Comparison of ENCODE assay signal across 1 cellular context in genomic region chr1:211676106-211676583, GRCh38.
TF ChIP-seq lines count a peak whose summit lies in the region.

No MANE protein-coding gene starts in this region.

TF ChIP-seq in K562, 482 proteins besides CTCF, POLR2A, EP300 and RAD21 (continued from another document and continues in another):
- TF ChIP-seq TSHZ1 (CRISPR knock-in tag; IDR thresholded peaks at IDR 0.05) (no peak), E2F3 (CRISPR knock-in tag; IDR thresholded peaks at IDR 0.05) (no peak), MAZ (CRISPR knock-in tag; conservative IDR thresholded peaks at IDR 0.05 in 1 of 2, IDR thresholded peaks at IDR 0.05 in 1 of 2) (no peak), ZC3H11A (IDR thresholded peaks at IDR 0.05; ENCODE audit: low read depth, low read length) (no peak), ZNF23 (CRISPR knock-in tag; IDR thresholded peaks at IDR 0.05) (no peak), GABPB2 (CRISPR knock-in tag; conservative IDR thresholded peaks at IDR 0.05) (no peak), HEY1 (CRISPR knock-in tag; IDR thresholded peaks at IDR 0.05; ENCODE audit: borderline replicate concordance) (no peak), ZBTB40 (IDR thresholded peaks at IDR 0.05) (peak; percentile 47; the same call in 1 of the 2 replicates), ZBTB40 (CRISPR knock-in tag; IDR thresholded peaks at IDR 0.05) (no peak), SP2 (IDR thresholded peaks at IDR 0.05; ENCODE audit: extremely low read depth, low read depth, low read length, poor library complexity, severe bottlenecking) (no peak), TAL1 (IDR thresholded peaks at IDR 0.05) (peak; percentile 2; the same call in 1 of the 2 replicates), UBTF (IDR thresholded peaks at IDR 0.05; ENCODE audit: borderline replicate concordance in 1 of 2, low read depth in 2 of 2, low read length in 2 of 2) (no peak), ZNF644 (tag; IDR thresholded peaks at IDR 0.05; ENCODE audit: low read depth) (no peak), PBX2 (CRISPR knock-in tag; IDR thresholded peaks at IDR 0.05; ENCODE audit: low read depth) (no peak), PBX2 (tag; conservative IDR thresholded peaks at IDR 0.05; ENCODE audit: low read depth) (no peak), ZNF12 (CRISPR knock-in tag; IDR thresholded peaks at IDR 0.05) (peak; percentile 67; the same call in 1 of the 2 replicates), KDM4B (IDR thresholded peaks at IDR 0.05; ENCODE audit: borderline replicate concordance in 2 of 2, low read depth in 1 of 2) (no peak), RBM15 (IDR thresholded peaks at IDR 0.05; ENCODE audit: insufficient read depth, low read length) (no peak), TARDBP (IDR thresholded peaks at IDR 0.05) (no peak), DEAF1 (CRISPR knock-in tag; IDR thresholded peaks at IDR 0.05) (no peak), RBM39 (optimal IDR thresholded peaks at IDR 0.05; ENCODE audit: low read depth, low read length) (peak; percentile 13), PTBP1 (IDR thresholded peaks at IDR 0.05; ENCODE audit: low read depth, low read length) (no peak), EWSR1 (IDR thresholded peaks at IDR 0.05; ENCODE audit: borderline replicate concordance, low read depth, partially characterized antibody) (no peak), HIVEP1 (CRISPR knock-in tag; IDR thresholded peaks at IDR 0.05) (no peak), CBX8 (IDR thresholded peaks at IDR 0.05; ENCODE audit: borderline replicate concordance, extremely low read depth, low read depth, low read length, poor library complexity, severe bottlenecking) (no peak), PCBP1 (IDR thresholded peaks at IDR 0.05; ENCODE audit: low read depth, low read length, poor library complexity, severe bottlenecking) (no peak), SNAPC5 (CRISPR knock-in tag; IDR thresholded peaks at IDR 0.05) (no peak), TRIM25 (IDR thresholded peaks at IDR 0.05; ENCODE audit: borderline replicate concordance) (peak; percentile 18; the same call in 1 of the 2 replicates), DLX4 (CRISPR knock-in tag; IDR thresholded peaks at IDR 0.05) (no peak), ETV6 (IDR thresholded peaks at IDR 0.05; ENCODE audit: borderline replicate concordance in 1 of 2, low read depth in 2 of 2, low read length in 1 of 2) (no peak), ETV6 (CRISPR knock-in tag; IDR thresholded peaks at IDR 0.05; ENCODE audit: borderline replicate concordance) (no peak), PRMT5 (CRISPR knock-in tag; IDR thresholded peaks at IDR 0.05) (no peak)
